Comparison of ENCODE assay signal across 1 cellular context in the genomic region with DNA sequence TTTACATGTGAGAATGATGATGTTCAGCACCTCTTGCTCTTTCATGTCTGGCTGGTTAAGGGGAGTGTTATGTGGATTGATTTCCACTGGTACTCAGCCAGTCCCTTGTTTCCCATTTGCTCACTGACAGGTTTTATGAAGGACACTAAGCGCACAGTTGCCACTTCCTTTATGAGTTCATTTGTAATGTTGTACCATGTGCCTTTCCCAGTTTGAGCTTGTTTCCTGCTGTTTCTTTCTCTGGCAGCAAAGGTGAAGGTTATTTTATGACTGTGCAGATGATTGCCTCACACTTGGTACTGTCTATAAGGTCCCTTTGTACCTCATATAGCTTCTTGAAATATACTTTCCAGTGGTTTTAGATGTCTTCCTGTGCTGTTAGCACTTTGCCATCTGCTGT.
TF ChIP-seq lines count a peak whose summit lies in the region.

No MANE protein-coding gene starts in this region.

TF ChIP-seq in GM12878, 131 proteins besides CTCF, POLR2A, EP300 and RAD21 (continued from another document):
- TF ChIP-seq, protein P1, sequence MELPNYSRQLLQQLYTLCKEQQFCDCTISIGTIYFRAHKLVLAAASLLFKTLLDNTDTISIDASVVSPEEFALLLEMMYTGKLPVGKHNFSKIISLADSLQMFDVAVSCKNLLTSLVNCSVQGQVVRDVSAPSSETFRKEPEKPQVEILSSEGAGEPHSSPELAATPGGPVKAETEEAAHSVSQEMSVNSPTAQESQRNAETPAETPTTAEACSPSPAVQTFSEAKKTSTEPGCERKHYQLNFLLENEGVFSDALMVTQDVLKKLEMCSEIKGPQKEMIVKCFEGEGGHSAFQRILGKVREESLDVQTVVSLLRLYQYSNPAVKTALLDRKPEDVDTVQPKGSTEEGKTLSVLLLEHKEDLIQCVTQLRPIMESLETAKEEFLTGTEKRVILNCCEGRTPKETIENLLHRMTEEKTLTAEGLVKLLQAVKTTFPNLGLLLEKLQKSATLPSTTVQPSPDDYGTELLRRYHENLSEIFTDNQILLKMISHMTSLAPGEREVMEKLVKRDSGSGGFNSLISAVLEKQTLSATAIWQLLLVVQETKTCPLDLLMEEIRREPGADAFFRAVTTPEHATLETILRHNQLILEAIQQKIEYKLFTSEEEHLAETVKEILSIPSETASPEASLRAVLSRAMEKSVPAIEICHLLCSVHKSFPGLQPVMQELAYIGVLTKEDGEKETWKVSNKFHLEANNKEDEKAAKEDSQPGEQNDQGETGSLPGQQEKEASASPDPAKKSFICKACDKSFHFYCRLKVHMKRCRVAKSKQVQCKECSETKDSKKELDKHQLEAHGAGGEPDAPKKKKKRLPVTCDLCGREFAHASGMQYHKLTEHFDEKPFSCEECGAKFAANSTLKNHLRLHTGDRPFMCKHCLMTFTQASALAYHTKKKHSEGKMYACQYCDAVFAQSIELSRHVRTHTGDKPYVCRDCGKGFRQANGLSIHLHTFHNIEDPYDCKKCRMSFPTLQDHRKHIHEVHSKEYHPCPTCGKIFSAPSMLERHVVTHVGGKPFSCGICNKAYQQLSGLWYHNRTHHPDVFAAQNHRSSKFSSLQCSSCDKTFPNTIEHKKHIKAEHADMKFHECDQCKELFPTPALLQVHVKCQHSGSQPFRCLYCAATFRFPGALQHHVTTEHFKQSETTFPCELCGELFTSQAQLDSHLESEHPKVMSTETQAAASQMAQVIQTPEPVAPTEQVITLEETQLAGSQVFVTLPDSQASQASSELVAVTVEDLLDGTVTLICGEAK (IDR thresholded peaks at IDR 0.05; ENCODE audit: borderline replicate concordance): no peak
- TF ChIP-seq ESRRA (IDR thresholded peaks at IDR 0.05; ENCODE audit: low read length) (no peak), DPF2 (IDR thresholded peaks at IDR 0.05) (no peak), KAT2A (conservative IDR thresholded peaks at IDR 0.05; ENCODE audit: control insufficient read depth, low read depth, low read length) (no peak), SMC3 (IDR thresholded peaks at IDR 0.05; ENCODE audit: borderline replicate concordance, low read length) (no peak), NFYA (IDR thresholded peaks at IDR 0.05; ENCODE audit: borderline replicate concordance, low read depth, low read length) (no peak), HDAC2 (IDR thresholded peaks at IDR 0.05) (no peak), SMARCA5 (IDR thresholded peaks at IDR 0.05) (no peak), SUZ12 (IDR thresholded peaks at IDR 0.05; ENCODE audit: unreplicated experiment) (no peak), FOXM1 (IDR thresholded peaks at IDR 0.05; ENCODE audit: low read depth, low read length) (no peak), ZNF274 (IDR thresholded peaks at IDR 0.05; ENCODE audit: insufficient read depth, insufficient read length) (no peak), SP1 (IDR thresholded peaks at IDR 0.05; ENCODE audit: low read depth, low read length) (no peak), SMAD5 (IDR thresholded peaks at IDR 0.05; ENCODE audit: low read depth) (no peak)
- TF ChIP-seq, protein P2, sequence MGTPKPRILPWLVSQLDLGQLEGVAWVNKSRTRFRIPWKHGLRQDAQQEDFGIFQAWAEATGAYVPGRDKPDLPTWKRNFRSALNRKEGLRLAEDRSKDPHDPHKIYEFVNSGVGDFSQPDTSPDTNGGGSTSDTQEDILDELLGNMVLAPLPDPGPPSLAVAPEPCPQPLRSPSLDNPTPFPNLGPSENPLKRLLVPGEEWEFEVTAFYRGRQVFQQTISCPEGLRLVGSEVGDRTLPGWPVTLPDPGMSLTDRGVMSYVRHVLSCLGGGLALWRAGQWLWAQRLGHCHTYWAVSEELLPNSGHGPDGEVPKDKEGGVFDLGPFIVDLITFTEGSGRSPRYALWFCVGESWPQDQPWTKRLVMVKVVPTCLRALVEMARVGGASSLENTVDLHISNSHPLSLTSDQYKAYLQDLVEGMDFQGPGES (IDR thresholded peaks at IDR 0.05): no peak
- TF ChIP-seq, protein P3, sequence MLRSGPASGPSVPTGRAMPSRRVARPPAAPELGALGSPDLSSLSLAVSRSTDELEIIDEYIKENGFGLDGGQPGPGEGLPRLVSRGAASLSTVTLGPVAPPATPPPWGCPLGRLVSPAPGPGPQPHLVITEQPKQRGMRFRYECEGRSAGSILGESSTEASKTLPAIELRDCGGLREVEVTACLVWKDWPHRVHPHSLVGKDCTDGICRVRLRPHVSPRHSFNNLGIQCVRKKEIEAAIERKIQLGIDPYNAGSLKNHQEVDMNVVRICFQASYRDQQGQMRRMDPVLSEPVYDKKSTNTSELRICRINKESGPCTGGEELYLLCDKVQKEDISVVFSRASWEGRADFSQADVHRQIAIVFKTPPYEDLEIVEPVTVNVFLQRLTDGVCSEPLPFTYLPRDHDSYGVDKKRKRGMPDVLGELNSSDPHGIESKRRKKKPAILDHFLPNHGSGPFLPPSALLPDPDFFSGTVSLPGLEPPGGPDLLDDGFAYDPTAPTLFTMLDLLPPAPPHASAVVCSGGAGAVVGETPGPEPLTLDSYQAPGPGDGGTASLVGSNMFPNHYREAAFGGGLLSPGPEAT (IDR thresholded peaks at IDR 0.05; ENCODE audit: low read depth): no peak
- TF ChIP-seq, protein P4, sequence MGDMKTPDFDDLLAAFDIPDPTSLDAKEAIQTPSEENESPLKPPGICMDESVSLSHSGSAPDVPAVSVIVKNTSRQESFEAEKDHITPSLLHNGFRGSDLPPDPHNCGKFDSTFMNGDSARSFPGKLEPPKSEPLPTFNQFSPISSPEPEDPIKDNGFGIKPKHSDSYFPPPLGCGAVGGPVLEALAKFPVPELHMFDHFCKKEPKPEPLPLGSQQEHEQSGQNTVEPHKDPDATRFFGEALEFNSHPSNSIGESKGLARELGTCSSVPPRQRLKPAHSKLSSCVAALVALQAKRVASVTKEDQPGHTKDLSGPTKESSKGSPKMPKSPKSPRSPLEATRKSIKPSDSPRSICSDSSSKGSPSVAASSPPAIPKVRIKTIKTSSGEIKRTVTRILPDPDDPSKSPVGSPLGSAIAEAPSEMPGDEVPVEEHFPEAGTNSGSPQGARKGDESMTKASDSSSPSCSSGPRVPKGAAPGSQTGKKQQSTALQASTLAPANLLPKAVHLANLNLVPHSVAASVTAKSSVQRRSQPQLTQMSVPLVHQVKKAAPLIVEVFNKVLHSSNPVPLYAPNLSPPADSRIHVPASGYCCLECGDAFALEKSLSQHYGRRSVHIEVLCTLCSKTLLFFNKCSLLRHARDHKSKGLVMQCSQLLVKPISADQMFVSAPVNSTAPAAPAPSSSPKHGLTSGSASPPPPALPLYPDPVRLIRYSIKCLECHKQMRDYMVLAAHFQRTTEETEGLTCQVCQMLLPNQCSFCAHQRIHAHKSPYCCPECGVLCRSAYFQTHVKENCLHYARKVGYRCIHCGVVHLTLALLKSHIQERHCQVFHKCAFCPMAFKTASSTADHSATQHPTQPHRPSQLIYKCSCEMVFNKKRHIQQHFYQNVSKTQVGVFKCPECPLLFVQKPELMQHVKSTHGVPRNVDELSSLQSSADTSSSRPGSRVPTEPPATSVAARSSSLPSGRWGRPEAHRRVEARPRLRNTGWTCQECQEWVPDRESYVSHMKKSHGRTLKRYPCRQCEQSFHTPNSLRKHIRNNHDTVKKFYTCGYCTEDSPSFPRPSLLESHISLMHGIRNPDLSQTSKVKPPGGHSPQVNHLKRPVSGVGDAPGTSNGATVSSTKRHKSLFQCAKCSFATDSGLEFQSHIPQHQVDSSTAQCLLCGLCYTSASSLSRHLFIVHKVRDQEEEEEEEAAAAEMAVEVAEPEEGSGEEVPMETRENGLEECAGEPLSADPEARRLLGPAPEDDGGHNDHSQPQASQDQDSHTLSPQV (IDR thresholded peaks at IDR 0.05): no peak
